ENCODE assay signal across 17 cellular contexts in the genomic region with DNA sequence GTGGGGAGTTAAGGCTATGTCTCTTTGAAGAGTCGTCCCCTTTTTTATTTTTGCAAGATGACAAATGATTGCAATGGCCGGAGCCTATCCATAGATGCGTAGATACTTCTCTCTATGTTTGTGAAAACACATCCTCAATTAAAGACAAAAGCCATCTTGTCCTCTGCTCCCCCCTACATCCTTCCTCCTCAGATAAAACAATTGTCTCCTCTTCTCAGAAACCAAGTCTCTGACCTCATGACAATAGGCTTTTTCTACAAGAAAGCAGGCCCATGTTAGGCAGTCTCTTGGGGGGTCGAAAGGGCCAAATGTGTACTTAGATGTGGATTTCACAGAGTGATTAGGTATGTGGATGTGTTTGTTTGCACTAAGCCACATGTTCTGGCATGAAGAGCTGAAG. TPM values are rescaled to one million over a fixed set of nuclear protein-coding genes. Genes with fewer than 3 reads are reported as not detected.
A peak's percentile ranks its signal among the peaks of the same experiment; 100 is the strongest.
DNase-seq lines count a peak whose midpoint lies in the region; ATAC-seq and TF ChIP-seq lines count a peak whose summit lies in the region.
"Had no signal": no experiment of that assay in that cellular context is flagged by ENCODE, and none has a peak within 500 bp of the region (broad histone marks: within the 10 kb centered on the region; RNA-seq: fewer than 3 reads in every experiment).

No MANE protein-coding gene starts in this region.

- ATAC-seq in heart right ventricle, result peak in 7 of 8 donors; percentile 18 to 71 (median 61)
- ATAC-seq in Right ventricle myocardium superior (ENCODE audit: poor library complexity), result no peak
- peak in 1 of 2 donors; percentile 53 for ATAC-seq in right cardiac atrium
- ATAC-seq in upper lobe of right lung, result no peak
- no peak for ATAC-seq in GM21737 (IDR thresholded peaks at IDR 0.05; ENCODE audit: unreplicated experiment)
- ATAC-seq: HepG2, Panc1 had no signal

- H3K4me3 ChIP-seq in heart right ventricle (no peak overlapping the region), right cardiac atrium (ENCODE audit: low read length) (no peak overlapping the region), upper lobe of right lung (no peak overlapping the region), tibial artery (no peak overlapping the region)

- H3K9me3 ChIP-seq in heart right ventricle, result peaks cover 0 to 12% (median 0%) of the 10 kb centered on the region in 11 donors
- no peaks in the 10 kb centered on the region for H3K9me3 ChIP-seq in right cardiac atrium (ENCODE audit: control insufficient read depth, low read length)
- H3K9me3 ChIP-seq in upper lobe of right lung, result no peaks in the 10 kb centered on the region
- no peaks in the 10 kb centered on the region for H3K9me3 ChIP-seq in tibial artery

- in situ Hi-C loops in KBM-7 (cut with MboI; ENCODE audit: low pct_unique_long_range_greater_than_20kb, low sequenced_read_pairs), result no loop called here

- TF ChIP-seq CTCF in heart right ventricle (IDR thresholded peaks at IDR 0.05) (no peak), upper lobe of right lung (IDR thresholded peaks at IDR 0.05) (no peak), tibial artery (IDR thresholded peaks at IDR 0.05) (no peak)

- H3K27me3 ChIP-seq in heart right ventricle, result peaks cover 0 to 20% (median 0%) of the 10 kb centered on the region in 7 donors
- peaks cover 3% of the 10 kb centered on the region for H3K27me3 ChIP-seq in right cardiac atrium (ENCODE audit: control insufficient read depth, insufficient read depth)
- no peaks in the 10 kb centered on the region for H3K27me3 ChIP-seq in upper lobe of right lung
- no peaks in the 10 kb centered on the region for H3K27me3 ChIP-seq in tibial artery

- no peak for DNase-seq in heart right ventricle
- DNase-seq in Right ventricle myocardium superior, result no peak
- DNase-seq in KBM-7, result peak; percentile 37
- DNase-seq in right cardiac atrium, result no peak
- DNase-seq in upper lobe of right lung, result no peak
- DNase-seq in mesenteric fat pad (ENCODE audit: low spot score), result no peak
- no peak for DNase-seq in tibial artery
- DNase-seq: CD8-positive, alpha-beta memory T cell; DMS53; NCI-H1105 treated with DMSO at 0.1 percent for 48 hours; NCI-H1694 treated with DMSO at 0.1 percent for 48 hours had no signal

- peak overlapping the region in 7 of 10 donors; percentile 14 to 74 (median 60) for H3K27ac ChIP-seq in heart right ventricle
- peak overlapping the region; percentile 55 for H3K27ac ChIP-seq in right cardiac atrium (ENCODE audit: low read length)
- H3K27ac ChIP-seq in upper lobe of right lung, result peak overlapping the region; percentile 6
- H3K27ac ChIP-seq in tibial artery, result no peak overlapping the region

- H3K36me3 ChIP-seq in heart right ventricle (no peaks in the 10 kb centered on the region), upper lobe of right lung (no peaks in the 10 kb centered on the region), tibial artery (no peaks in the 10 kb centered on the region)

- H3K4me1 ChIP-seq in heart right ventricle (peaks cover 3 to 21% (median 12%) of the 10 kb centered on the region in 9 donors), right cardiac atrium (ENCODE audit: control insufficient read depth, insufficient read depth, low read length) (no peaks in the 10 kb centered on the region), upper lobe of right lung (peaks cover 4% of the 10 kb centered on the region), tibial artery (no peaks in the 10 kb centered on the region)

- intact Hi-C loops in heart right ventricle (cut with DNase I), result loop anchor here in 1 of 10 donors (5.0 kb wide), 1 partner anchor 58 kb away; no protein-coding TSS in a partner anchor
- intact Hi-C loops in Right ventricle myocardium superior (cut with DNase I), result no loop called here
- intact Hi-C loops in right cardiac atrium (cut with DNase I), result no loop called here
- intact Hi-C loops in upper lobe of right lung (cut with DNase I), result no loop called here
- intact Hi-C loops in tibial artery (cut with DNase I; ENCODE audit: low total_unique reads), result no loop called here

- WGBS in heart right ventricle, 2 donors, result 60 to 62% methylated on average over 4 of the region's 4 CpGs
- WGBS in right cardiac atrium, result 56% methylated on average over 4 of the region's 4 CpGs

RNA-seq across cellular contexts. Expression of gene SSTR4, which starts 51.1 kb away (rescaled TPM):
- total RNA-seq in heart right ventricle, result not detected
- not detected for polyA plus RNA-seq in heart right ventricle
- total RNA-seq in Right ventricle myocardium superior, result not detected
- not detected for total RNA-seq in right cardiac atrium
- polyA plus RNA-seq in right cardiac atrium, result not detected
- total RNA-seq in upper lobe of right lung, result not detected
- total RNA-seq in mesenteric fat pad, result not detected
- total RNA-seq: CD8-positive, alpha-beta memory T cell; H1; HepG2; NCI-H460 had no signal
- polyA plus RNA-seq: BJ; CD8-positive, alpha-beta memory T cell; HepG2 had no signal

Comparison
In these comparisons a context has a peak if more than half of its experiments do, and no peak if none do; other contexts are left out.
1. ATAC-seq: peak in heart right ventricle (7 of 8); none in Right ventricle myocardium superior (single experiment), upper lobe of right lung (single experiment) and GM21737 (single experiment).
2. H3K27ac ChIP-seq: peak in heart right ventricle (7 of 10), right cardiac atrium (single experiment) and upper lobe of right lung (single experiment); none in tibial artery (0 of 2).